18 cellular contexts compared by ENCODE assay signal in genomic region chr14:70917633-70918032, GRCh38. TPM values are rescaled to one million over a fixed set of nuclear protein-coding genes. Genes with fewer than 3 reads are reported as not detected.
DNase-seq lines count a peak whose midpoint lies in the region; ATAC-seq and TF ChIP-seq lines count a peak whose summit lies in the region.
"Had no signal": no experiment of that assay in that cellular context is flagged by ENCODE, and none has a peak within 500 bp of the region (broad histone marks: within the 10 kb centered on the region; RNA-seq: fewer than 3 reads in every experiment).

No MANE protein-coding gene starts in this region.

- H3K4me1 ChIP-seq in IMR-90 (ENCODE audit: control insufficient read depth, insufficient read depth, low read length) (peaks cover 9% of the 10 kb centered on the region), neutrophil (ENCODE audit: control insufficient read depth in 1 of 2, insufficient read depth in 1 of 2, low read depth in 1 of 2, low read length in 1 of 2) (peaks cover 37 to 79% of the 10 kb centered on the region in 2 experiments), mucosa of descending colon (ENCODE audit: low read depth) (no peaks in the 10 kb centered on the region)

- H3K4me1 Mint-ChIP-seq in activated naive CD4-positive, alpha-beta T cell treated with anti-CD3 and anti-CD28 coated beads, Interleukin-2, amount 50 U/mL, for 24 hours: peaks cover 86% of the 10 kb centered on the region
- peaks cover 78% of the 10 kb centered on the region for H3K4me1 Mint-ChIP-seq in activated naive CD8-positive, alpha-beta T cell treated with anti-CD3 and anti-CD28 coated beads, Interleukin-2, amount 50 U/mL, for 24 hours

- no peak overlapping the region for H4K91ac ChIP-seq in IMR-90 (ENCODE audit: insufficient read depth, low read depth, low read length)

- H2AK5ac ChIP-seq in IMR-90 (ENCODE audit: low read depth, low read length): no peak overlapping the region

- no peak for TF ChIP-seq POLR2A in IMR-90 (IDR thresholded peaks at IDR 0.05; ENCODE audit: low read depth, low read length)

- peak overlapping the region; percentile 26 for H3K4me3 Mint-ChIP-seq in activated naive CD4-positive, alpha-beta T cell treated with anti-CD3 and anti-CD28 coated beads, Interleukin-2, amount 50 U/mL, for 24 hours
- no peak overlapping the region for H3K4me3 Mint-ChIP-seq in activated naive CD8-positive, alpha-beta T cell treated with anti-CD3 and anti-CD28 coated beads, Interleukin-2, amount 50 U/mL, for 24 hours

- H3K4me3 ChIP-seq in IMR-90 (ENCODE audit: insufficient read depth, low read depth, low read length): no peak overlapping the region
- H3K4me3 ChIP-seq in neutrophil (ENCODE audit: low read depth in 1 of 2, low read length in 1 of 2): no peak overlapping the region
- H3K4me3 ChIP-seq in mucosa of descending colon: no peak overlapping the region
- H3K4me3 ChIP-seq: sigmoid colon, tibial nerve had no signal

- H3K23ac ChIP-seq in IMR-90 (ENCODE audit: low read depth, low read length): no peak overlapping the region

- H3K9me3 ChIP-seq in IMR-90 (ENCODE audit: control insufficient read depth, insufficient read depth, low read length) (no peaks in the 10 kb centered on the region), neutrophil (no peaks in the 10 kb centered on the region), mucosa of descending colon (no peaks in the 10 kb centered on the region)
- H3K9me3 ChIP-seq: sigmoid colon, tibial nerve had no signal

- no CpG with 5 or more reads among the region's 1 CpG for WGBS in IMR-90 (ENCODE audit: extremely low coverage in 2 of 2, insufficient read length in 1 of 2), 2 experiments

- BruUV-seq in IMR-90 (replicated peaks; lab: Mats Ljungman, UMichigan): no TSS peak

- no peak overlapping the region for H2AFZ ChIP-seq in IMR-90 (replicated peaks; ENCODE audit: low read length, poor library complexity)
- H2AFZ ChIP-seq: parathyroid adenoma had no signal

- no peak overlapping the region for H3K18ac ChIP-seq in IMR-90 (ENCODE audit: low read depth, low read length)

- H2BK20ac ChIP-seq in IMR-90 (ENCODE audit: low read depth, low read length): no peak overlapping the region

- H3K27ac Mint-ChIP-seq in activated naive CD4-positive, alpha-beta T cell treated with anti-CD3 and anti-CD28 coated beads, Interleukin-2, amount 50 U/mL, for 24 hours: peak overlapping the region; percentile 83
- H3K27ac Mint-ChIP-seq in activated naive CD4-positive, alpha-beta T cell treated with anti-CD3 and anti-CD28 coated beads, Interleukin-2, amount 50 U/mL, for 72 hours: no peak overlapping the region
- peak overlapping the region; percentile 9 for H3K27ac Mint-ChIP-seq in activated naive CD8-positive, alpha-beta T cell treated with anti-CD3 and anti-CD28 coated beads, Interleukin-2, amount 50 U/mL, for 24 hours

- no peak overlapping the region for H2AK9ac ChIP-seq in IMR-90 (replicated peaks; ENCODE audit: low read depth, low read length, poor library complexity)

- no peaks in the 10 kb centered on the region for H3K27me3 ChIP-seq in IMR-90 (ENCODE audit: control insufficient read depth, insufficient read depth, low read length)
- no peaks in the 10 kb centered on the region for H3K27me3 ChIP-seq in neutrophil
- H3K27me3 ChIP-seq: sigmoid colon, tibial nerve had no signal

- H3K14ac ChIP-seq in IMR-90 (replicated peaks; ENCODE audit: low read depth, low read length): no peak overlapping the region

- CTCF ChIA-PET in IMR-90 (lab: Yijun Ruan, JAX): no interaction called here

- peaks cover 80% of the 10 kb centered on the region for H4K20me1 ChIP-seq in IMR-90 (ENCODE audit: insufficient read depth, low read length)

- in situ Hi-C loops in IMR-90 (cut with MboI; ENCODE audit: low sequenced_read_pairs): no loop called here

- H3K4me2 ChIP-seq in IMR-90 (ENCODE audit: low read depth, low read length): no peak overlapping the region

- no peak for DNase-seq in activated naive CD4-positive, alpha-beta T cell treated with anti-CD3 and anti-CD28 coated beads, Interleukin-2, amount 50 U/mL, for 72 hours (ENCODE audit: low spot score in 2 of 2)
- DNase-seq in IMR-90 (no peak), mucosa of descending colon (no peak), NCI-H1694 (lab: John Stamatoyannopoulos, UW) (no peak)
- DNase-seq in activated naive CD8-positive, alpha-beta T cell treated with anti-CD3 and anti-CD28 coated beads, Interleukin-2, amount 50 U/mL, for 24 hours: no peak
- DNase-seq: activated CD4-positive, alpha-beta T cell treated with anti-CD3 and anti-CD28 coated beads, Interleukin-2, amount 50 U/mL, for 4 hours; COR-L47; EL; Kasumi-1; NCI-H1105 treated with DMSO at 0.1 percent for 48 hours; NCI-H510A treated with DMSO at 0.1 percent for 48 hours; sigmoid colon had no signal

- H3K79me1 ChIP-seq in IMR-90 (ENCODE audit: low read depth in 1 of 2, low read length in 2 of 2): peaks cover 13 to 73% of the 10 kb centered on the region in 2 experiments; a peak in 3 of 4 replicates

- no peaks in the 10 kb centered on the region for H3K27me3 Mint-ChIP-seq in activated naive CD4-positive, alpha-beta T cell treated with anti-CD3 and anti-CD28 coated beads, Interleukin-2, amount 50 U/mL, for 24 hours
- H3K27me3 Mint-ChIP-seq in activated naive CD8-positive, alpha-beta T cell treated with anti-CD3 and anti-CD28 coated beads, Interleukin-2, amount 50 U/mL, for 24 hours: no peaks in the 10 kb centered on the region

- dilution Hi-C loops in IMR-90 (cut with HindIII; ENCODE audit: low sequenced_read_pairs, unreplicated experiment): no loop called here

- no peak overlapping the region for H2BK15ac ChIP-seq in IMR-90 (ENCODE audit: low read depth, low read length)

- no peak overlapping the region for H2BK5ac ChIP-seq in IMR-90 (ENCODE audit: low read depth, low read length, poor library complexity, severe bottlenecking)

- H3K9ac ChIP-seq in IMR-90 (ENCODE audit: low read depth, low read length): no peak overlapping the region
- H3K9ac ChIP-seq: parathyroid adenoma had no signal

- no peak overlapping the region for H4K8ac ChIP-seq in IMR-90 (ENCODE audit: low read depth in 2 of 2, low read length in 2 of 2)

- POLR2A ChIA-PET in IMR-90 (lab: Charles Lee; ENCODE audit: unreplicated experiment): no interaction called here

- H3K36me3 Mint-ChIP-seq in activated naive CD4-positive, alpha-beta T cell treated with anti-CD3 and anti-CD28 coated beads, Interleukin-2, amount 50 U/mL, for 24 hours: peaks cover 8% of the 10 kb centered on the region
- H3K36me3 Mint-ChIP-seq in activated naive CD4-positive, alpha-beta T cell treated with anti-CD3 and anti-CD28 coated beads, Interleukin-2, amount 50 U/mL, for 72 hours: peaks cover 13 to 16% of the 10 kb centered on the region in 2 donors
- peaks cover 13% of the 10 kb centered on the region for H3K36me3 Mint-ChIP-seq in activated naive CD8-positive, alpha-beta T cell treated with anti-CD3 and anti-CD28 coated beads, Interleukin-2, amount 50 U/mL, for 24 hours (ENCODE audit: low read depth)

- ATAC-seq in activated naive CD4-positive, alpha-beta T cell treated with anti-CD3 and anti-CD28 coated beads, Interleukin-2, amount 50 U/mL, for 72 hours: no peak
- ATAC-seq in IMR-90 (ENCODE audit: low read depth): no peak
- no peak for ATAC-seq in activated naive CD8-positive, alpha-beta T cell treated with anti-CD3 and anti-CD28 coated beads, Interleukin-2, amount 50 U/mL, for 24 hours
- no peak for ATAC-seq in GM19324 (IDR thresholded peaks at IDR 0.05; ENCODE audit: low FRiP score, unreplicated experiment)
- ATAC-seq in mucosa of descending colon: no peak

- H2BK120ac ChIP-seq in IMR-90 (ENCODE audit: low read depth, low read length): no peak overlapping the region

- no peaks in the 10 kb centered on the region; the same call in 1 of the 2 replicates for H3K36me3 ChIP-seq in IMR-90 (ENCODE audit: control insufficient read depth, insufficient read depth, low read length)
- H3K36me3 ChIP-seq in neutrophil: peaks cover 7% of the 10 kb centered on the region
- no peaks in the 10 kb centered on the region for H3K36me3 ChIP-seq in mucosa of descending colon (ENCODE audit: low read depth)
- H3K36me3 ChIP-seq: sigmoid colon had no signal

- peaks cover 5% of the 10 kb centered on the region for H3K9me1 ChIP-seq in IMR-90 (ENCODE audit: insufficient read depth, low read length)

- no peak overlapping the region for H3K4ac ChIP-seq in IMR-90 (ENCODE audit: low read depth, low read length)

- TF ChIP-seq CTCF in IMR-90 (conservative IDR thresholded peaks at IDR 0.05; ENCODE audit: low read depth, low read length): no peak
- TF ChIP-seq CTCF in neutrophil (IDR thresholded peaks at IDR 0.05): no peak
- no peak for TF ChIP-seq CTCF in mucosa of descending colon (IDR thresholded peaks at IDR 0.05)

- intact Hi-C loops in IMR-90 (cut with micrococcal nuclease): loop anchor here (10.0 kb wide), 1 partner anchor 197 kb away; no protein-coding TSS in a partner anchor
- intact Hi-C loops in mucosa of descending colon (cut with DNase I, micrococcal nuclease): no loop called here

- TF ChIP-seq RAD21 in IMR-90 (IDR thresholded peaks at IDR 0.05; ENCODE audit: low read length): no peak

- H3K27ac ChIP-seq in IMR-90 (ENCODE audit: insufficient read depth, low read length) (no peak overlapping the region), neutrophil (peak overlapping the region; percentile 65)
- H3K27ac ChIP-seq: parathyroid adenoma, RWPE1, sigmoid colon, tibial nerve had no signal

- H3K56ac ChIP-seq in IMR-90 (ENCODE audit: extremely low read depth, insufficient read depth, low read length): no peak overlapping the region

- no peak overlapping the region for H4K5ac ChIP-seq in IMR-90 (ENCODE audit: low read depth, low read length)

- peaks cover 4% of the 10 kb centered on the region for H3K9me3 Mint-ChIP-seq in activated naive CD4-positive, alpha-beta T cell treated with anti-CD3 and anti-CD28 coated beads, Interleukin-2, amount 50 U/mL, for 24 hours
- H3K9me3 Mint-ChIP-seq in activated naive CD4-positive, alpha-beta T cell treated with anti-CD3 and anti-CD28 coated beads, Interleukin-2, amount 50 U/mL, for 72 hours: no peaks in the 10 kb centered on the region
- H3K9me3 Mint-ChIP-seq in activated naive CD8-positive, alpha-beta T cell treated with anti-CD3 and anti-CD28 coated beads, Interleukin-2, amount 50 U/mL, for 24 hours: peaks cover 4% of the 10 kb centered on the region

TF ChIP-seq in IMR-90, 13 proteins besides CTCF, POLR2A, EP300 and RAD21:
- no peak for TF ChIP-seq RCOR1 (IDR thresholded peaks at IDR 0.05; ENCODE audit: insufficient replicate concordance, low read length)
- TF ChIP-seq RFX5 (IDR thresholded peaks at IDR 0.05; ENCODE audit: low read depth, low read length): peak; percentile 87
TF ChIP-seq in IMR-90: peak in this region for 1.

RNA-seq across cellular contexts. Expression of gene PCNX1, which starts 10.4 kb away (rescaled TPM):
- total RNA-seq in activated naive CD4-positive, alpha-beta T cell treated with anti-CD3 and anti-CD28 coated beads, Interleukin-2, amount 50 U/mL, for 72 hours: 100 to 1,000 TPM in 1 of 2 donors, 10 to 100 TPM in 1; 67.4 to 107 TPM
- 43.7 and 45.3 TPM in 2 replicates for total RNA-seq in IMR-90 (2012; rRNA removed)
- polyA plus RNA-seq in IMR-90 (2012; rRNA removed): 15.0 and 15.1 TPM in 2 replicates
- 4.5 and 7.1 TPM in 2 replicates for polyA plus RNA-seq in IMR-90 (2012; cell fraction: cytosol; rRNA removed)
- 23.2 and 40.0 TPM in 2 replicates for polyA plus RNA-seq in IMR-90 (2012; cell fraction: nucleus; rRNA removed; ENCODE audit: low replicate concordance)
- total RNA-seq in mucosa of descending colon: 10 to 100 TPM; 27.5 to 49.4 (median 33.5) TPM

Comparison
In these comparisons a context has a peak if more than half of its experiments do, and no peak if none do; other contexts are left out.
1. H3K27ac Mint-ChIP-seq: peak in activated naive CD4-positive, alpha-beta T cell treated with anti-CD3 and anti-CD28 coated beads, Interleukin-2, amount 50 U/mL, for 24 hours (single experiment) and activated naive CD8-positive, alpha-beta T cell treated with anti-CD3 and anti-CD28 coated beads, Interleukin-2, amount 50 U/mL, for 24 hours (single experiment); none in activated naive CD4-positive, alpha-beta T cell treated with anti-CD3 and anti-CD28 coated beads, Interleukin-2, amount 50 U/mL, for 72 hours (0 of 2).